19 cellular contexts compared by ENCODE assay signal in genomic region chr10:68787813-68788212, GRCh38. TPM values are rescaled to one million over a fixed set of nuclear protein-coding genes. Genes with fewer than 3 reads are reported as not detected.
DNase-seq lines count a peak whose midpoint lies in the region; ATAC-seq, FAIRE-seq and TF ChIP-seq lines count a peak whose summit lies in the region.
"Had no signal": no experiment of that assay in that cellular context is flagged by ENCODE, and none has a peak within 500 bp of the region (broad histone marks: within the 10 kb centered on the region; RNA-seq: fewer than 3 reads in every experiment).

No MANE protein-coding gene starts in this region.

- H3K79me2 ChIP-seq in GM12878 (ENCODE audit: control insufficient read depth, insufficient read depth, low read length): no peaks in the 10 kb centered on the region

- H3K36me3 Mint-ChIP-seq in activated CD4-positive, alpha-beta memory T cell treated with anti-CD3 and anti-CD28 coated beads, Interleukin-2, amount 10 ng/mL, durations not matched to agents 7 days and 5 days (ENCODE audit: low read depth): peaks cover 53% of the 10 kb centered on the region
- peaks cover 30% of the 10 kb centered on the region for H3K36me3 Mint-ChIP-seq in activated CD4-positive, alpha-beta memory T cell treated with anti-CD3 and anti-CD28 coated beads for 36 hours
- peaks cover 26% of the 10 kb centered on the region for H3K36me3 Mint-ChIP-seq in CD4-positive, CD25-positive, alpha-beta regulatory T cell
- H3K36me3 Mint-ChIP-seq in stimulated activated effector memory CD8-positive, alpha-beta T cell treated with anti-CD3 and anti-CD28 coated beads, Interleukin-12 subunit alpha, Interleukin-12 subunit beta, amount 100 ng/mL, for 72 hours: peaks cover 100% of the 10 kb centered on the region

- CTCF ChIA-PET in activated CD4-positive, alpha-beta memory T cell treated with anti-CD3 and anti-CD28 coated beads, Interleukin-2, amount 10 ng/mL, durations not matched to agents 7 days and 5 days (lab: Charles Lee): interaction anchor here (0.5 kb wide), 1 partner anchor 12 kb away, joined by 4 read pairs; no protein-coding TSS in a partner anchor
- CTCF ChIA-PET in activated CD4-positive, alpha-beta memory T cell treated with anti-CD3 and anti-CD28 coated beads for 36 hours (lab: Charles Lee): no interaction called here
- CTCF ChIA-PET in GM12878 (lab: Yijun Ruan, JAX): no interaction called here

- in situ Hi-C loops in GM12878 (cut with MboI): no loop called here

- TF ChIP-seq POLR2A in GM12878 (IDR thresholded peaks at IDR 0.05; ENCODE audit: low read depth, low read length) (no peak), upper lobe of left lung (IDR thresholded peaks at IDR 0.05) (no peak)

- no peak overlapping the region for H3K4me3 Mint-ChIP-seq in activated CD4-positive, alpha-beta memory T cell treated with anti-CD3 and anti-CD28 coated beads, Interleukin-2, amount 10 ng/mL, durations not matched to agents 7 days and 5 days
- no peak overlapping the region for H3K4me3 Mint-ChIP-seq in activated CD4-positive, alpha-beta memory T cell treated with anti-CD3 and anti-CD28 coated beads for 36 hours
- peak overlapping the region in 1 of 4 donors; percentile 15 for H3K4me3 Mint-ChIP-seq in CD4-positive, CD25-positive, alpha-beta regulatory T cell
- no peak overlapping the region for H3K4me3 Mint-ChIP-seq in stimulated activated effector memory CD8-positive, alpha-beta T cell treated with anti-CD3 and anti-CD28 coated beads, Interleukin-12 subunit alpha, Interleukin-12 subunit beta, amount 100 ng/mL, for 72 hours
- H3K4me3 Mint-ChIP-seq: CD14-positive monocyte; CD8-positive, alpha-beta T cell; HFFc6 had no signal

- no peaks in the 10 kb centered on the region for H3K9me3 Mint-ChIP-seq in activated CD4-positive, alpha-beta memory T cell treated with anti-CD3 and anti-CD28 coated beads, Interleukin-2, amount 10 ng/mL, durations not matched to agents 7 days and 5 days
- H3K9me3 Mint-ChIP-seq in activated CD4-positive, alpha-beta memory T cell treated with anti-CD3 and anti-CD28 coated beads for 36 hours: no peaks in the 10 kb centered on the region
- no peaks in the 10 kb centered on the region for H3K9me3 Mint-ChIP-seq in CD4-positive, CD25-positive, alpha-beta regulatory T cell
- H3K9me3 Mint-ChIP-seq in stimulated activated effector memory CD8-positive, alpha-beta T cell treated with anti-CD3 and anti-CD28 coated beads, Interleukin-12 subunit alpha, Interleukin-12 subunit beta, amount 100 ng/mL, for 72 hours: no peaks in the 10 kb centered on the region
- H3K9me3 Mint-ChIP-seq: CD14-positive monocyte; CD8-positive, alpha-beta T cell; HFFc6 had no signal

- no peaks in the 10 kb centered on the region for H4K20me1 ChIP-seq in GM12878 (ENCODE audit: control insufficient read depth, insufficient read depth)

- RAD21 ChIA-PET in GM12878 (lab: Charles Lee; ENCODE audit: unreplicated experiment): no interaction called here

- intact Hi-C loops in activated CD4-positive, alpha-beta memory T cell treated with anti-CD3 and anti-CD28 coated beads for 36 hours (cut with micrococcal nuclease): no loop called here
- intact Hi-C loops in GM12878 (cut with micrococcal nuclease; ENCODE audit: unreplicated experiment) (no loop called here), left cardiac atrium (cut with DNase I) (no loop called here)

- peaks cover 78% of the 10 kb centered on the region for H3K36me3 ChIP-seq in CD4-positive, CD25-positive, alpha-beta regulatory T cell (ENCODE audit: control insufficient read depth, insufficient read depth, low read length)
- H3K36me3 ChIP-seq in GM12878 (ENCODE audit: control insufficient read depth in 2 of 2, insufficient read depth in 2 of 2, low read length in 1 of 2): peaks cover 0 to 59% of the 10 kb centered on the region in 2 experiments
- H3K36me3 ChIP-seq in upper lobe of left lung: peaks cover 30 to 91% (median 71%) of the 10 kb centered on the region in 4 donors

- POLR2A ChIA-PET in activated CD4-positive, alpha-beta memory T cell treated with anti-CD3 and anti-CD28 coated beads, Interleukin-2, amount 10 ng/mL, durations not matched to agents 7 days and 5 days (lab: Charles Lee): interaction anchor here (1.0 to 1.3 kb wide), 4 partner anchors 43 to 168 kb away, joined by 3 to 4 read pairs (median 3); partner anchors contain the start of genes DDX21 and DDX50
- POLR2A ChIA-PET in activated CD4-positive, alpha-beta memory T cell treated with anti-CD3 and anti-CD28 coated beads for 36 hours (lab: Charles Lee): interaction anchor here (2.1 kb wide), 1 partner anchor 113 kb away, joined by 7 read pairs; no protein-coding TSS in a partner anchor
- POLR2A ChIA-PET in GM12878 (lab: Charles Lee): interaction anchor here (1.0 kb wide), 1 partner anchor 66 kb away, joined by 3 read pairs; no protein-coding TSS in a partner anchor

- SMC1A ChIA-PET in GM12878 (lab: Charles Lee; ENCODE audit: uncharacterized antibody, unreplicated experiment): interaction anchor here (1.6 kb wide), 1 partner anchor 238 kb away, joined by 3 read pairs; no protein-coding TSS in a partner anchor

- peaks cover 7% of the 10 kb centered on the region for H3K4me1 Mint-ChIP-seq in activated CD4-positive, alpha-beta memory T cell treated with anti-CD3 and anti-CD28 coated beads, Interleukin-2, amount 10 ng/mL, durations not matched to agents 7 days and 5 days
- peaks cover 8% of the 10 kb centered on the region for H3K4me1 Mint-ChIP-seq in activated CD4-positive, alpha-beta memory T cell treated with anti-CD3 and anti-CD28 coated beads for 36 hours (ENCODE audit: low read depth)
- H3K4me1 Mint-ChIP-seq in CD4-positive, CD25-positive, alpha-beta regulatory T cell: peaks cover 0 to 10% (median 5%) of the 10 kb centered on the region in 4 donors
- H3K4me1 Mint-ChIP-seq in stimulated activated effector memory CD8-positive, alpha-beta T cell treated with anti-CD3 and anti-CD28 coated beads, Interleukin-12 subunit alpha, Interleukin-12 subunit beta, amount 100 ng/mL, for 72 hours: no peaks in the 10 kb centered on the region
- H3K4me1 Mint-ChIP-seq: CD14-positive monocyte had no signal

- peak; percentile 44 to 45 for ATAC-seq in CD4-positive, CD25-positive, alpha-beta regulatory T cell (ENCODE audit: low read depth in 2 of 2)
- no peak for ATAC-seq in GM12878
- ATAC-seq in stimulated activated effector memory CD8-positive, alpha-beta T cell treated with anti-CD3 and anti-CD28 coated beads, Interleukin-12 subunit alpha, Interleukin-12 subunit beta, amount 100 ng/mL, for 72 hours: peak; percentile 74
- no peak for ATAC-seq in left cardiac atrium
- ATAC-seq in upper lobe of left lung (ENCODE audit: low FRiP score in 2 of 2): no peak
- ATAC-seq: CD8-positive, alpha-beta T cell; HCT116 had no signal

- no peaks in the 10 kb centered on the region for H3K9me3 ChIP-seq in CD4-positive, CD25-positive, alpha-beta regulatory T cell (ENCODE audit: control insufficient read depth in 2 of 2, low read length in 2 of 2)
- H3K9me3 ChIP-seq in GM12878 (replicated peaks; ENCODE audit: control insufficient read depth, insufficient read depth, low read length): no peaks in the 10 kb centered on the region
- H3K9me3 ChIP-seq in upper lobe of left lung: no peaks in the 10 kb centered on the region
- H3K9me3 ChIP-seq: BLaER1 had no signal

- WGBS in GM12878 (ENCODE audit: insufficient coverage, insufficient replicate concordance, low lambda C conversion rate, missing lambda C conversion rate): 10% methylated on average over 3 of the region's 3 CpGs
- WGBS in upper lobe of left lung, 2 donors: 86 to 89% methylated on average over 3 of the region's 3 CpGs

- H3K4me1 ChIP-seq in CD4-positive, CD25-positive, alpha-beta regulatory T cell (ENCODE audit: control insufficient read depth, insufficient read depth, low read length, poor library complexity, severe bottlenecking): peaks cover 5% of the 10 kb centered on the region
- H3K4me1 ChIP-seq in GM12878 (ENCODE audit: control insufficient read depth, insufficient read depth, low read length) (no peaks in the 10 kb centered on the region), upper lobe of left lung (no peaks in the 10 kb centered on the region)
- H3K4me1 ChIP-seq: BLaER1 had no signal

- H3K27ac ChIP-seq in CD4-positive, CD25-positive, alpha-beta regulatory T cell (ENCODE audit: insufficient read depth, low read length, poor library complexity, severe bottlenecking): no peak overlapping the region
- H3K27ac ChIP-seq in GM12878 (ENCODE audit: control insufficient read depth, insufficient read depth) (no peak overlapping the region), upper lobe of left lung (no peak overlapping the region)
- H3K27ac ChIP-seq: BLaER1, HL-60 had no signal

- H3K4me2 ChIP-seq in GM12878 (ENCODE audit: control insufficient read depth, insufficient read depth): no peak overlapping the region
- H3K4me2 ChIP-seq: BLaER1 had no signal

- no peak for TF ChIP-seq RAD21 in GM12878 (IDR thresholded peaks at IDR 0.05; ENCODE audit: insufficient read depth, low read depth, low read length)

- no peak for TF ChIP-seq CTCF in GM12878 (IDR thresholded peaks at IDR 0.05 in 2 of 3, conservative IDR thresholded peaks at IDR 0.05 in 1 of 3; ENCODE audit: control insufficient read depth in 2 of 3, extremely low read depth in 1 of 3, insufficient read depth in 1 of 3, low read depth in 3 of 3, low read length in 3 of 3)
- TF ChIP-seq CTCF in upper lobe of left lung (IDR thresholded peaks at IDR 0.05): no peak

- no TSS peak for BruUV-seq in GM12878 (replicated peaks; lab: Mats Ljungman, UMichigan)

- TF ChIP-seq EP300 in GM12878 (IDR thresholded peaks at IDR 0.05; ENCODE audit: borderline replicate concordance in 1 of 2, control insufficient read depth in 1 of 2, low read depth in 2 of 2, low read length in 2 of 2): no peak
- no peak for TF ChIP-seq EP300 in upper lobe of left lung (IDR thresholded peaks at IDR 0.05)

- H3K27me3 ChIP-seq in CD4-positive, CD25-positive, alpha-beta regulatory T cell (ENCODE audit: control insufficient read depth, insufficient read depth, low read length): no peaks in the 10 kb centered on the region
- H3K27me3 ChIP-seq in GM12878 (replicated peaks in 1 of 2; ENCODE audit: control insufficient read depth in 2 of 2, insufficient read depth in 2 of 2, low read length in 1 of 2) (no peaks in the 10 kb centered on the region), upper lobe of left lung (no peaks in the 10 kb centered on the region)
- H3K27me3 ChIP-seq: BLaER1 had no signal

- FAIRE-seq in GM12878 (lab: Jason Lieb, UNC): no peak

- peak overlapping the region; percentile 35 for H3K27ac Mint-ChIP-seq in activated CD4-positive, alpha-beta memory T cell treated with anti-CD3 and anti-CD28 coated beads, Interleukin-2, amount 10 ng/mL, durations not matched to agents 7 days and 5 days
- H3K27ac Mint-ChIP-seq in activated CD4-positive, alpha-beta memory T cell treated with anti-CD3 and anti-CD28 coated beads for 36 hours: no peak overlapping the region
- H3K27ac Mint-ChIP-seq in CD4-positive, CD25-positive, alpha-beta regulatory T cell: peak overlapping the region in 2 of 3 donors; percentile 14 to 67
- H3K27ac Mint-ChIP-seq in stimulated activated effector memory CD8-positive, alpha-beta T cell treated with anti-CD3 and anti-CD28 coated beads, Interleukin-12 subunit alpha, Interleukin-12 subunit beta, amount 100 ng/mL, for 72 hours: peak overlapping the region; percentile 29
- H3K27ac Mint-ChIP-seq: CD8-positive, alpha-beta T cell; HFFc6 had no signal

- H3K27me3 Mint-ChIP-seq in activated CD4-positive, alpha-beta memory T cell treated with anti-CD3 and anti-CD28 coated beads, Interleukin-2, amount 10 ng/mL, durations not matched to agents 7 days and 5 days: no peaks in the 10 kb centered on the region
- no peaks in the 10 kb centered on the region for H3K27me3 Mint-ChIP-seq in activated CD4-positive, alpha-beta memory T cell treated with anti-CD3 and anti-CD28 coated beads for 36 hours
- H3K27me3 Mint-ChIP-seq in CD4-positive, CD25-positive, alpha-beta regulatory T cell: no peaks in the 10 kb centered on the region

- peak overlapping the region; percentile 19 for H3K4me3 ChIP-seq in CD4-positive, CD25-positive, alpha-beta regulatory T cell (ENCODE audit: low read depth, low read length)
- no peak overlapping the region for H3K4me3 ChIP-seq in GM12878
- no peak overlapping the region for H3K4me3 ChIP-seq in upper lobe of left lung
- H3K4me3 ChIP-seq: BLaER1 had no signal

- no peak for DNase-seq in activated CD4-positive, alpha-beta memory T cell treated with anti-CD3 and anti-CD28 coated beads, Interleukin-2, amount 10 ng/mL, durations not matched to agents 7 days and 5 days
- no peak for DNase-seq in activated CD4-positive, alpha-beta memory T cell treated with anti-CD3 and anti-CD28 coated beads for 36 hours
- DNase-seq in CD4-positive, CD25-positive, alpha-beta regulatory T cell: peak in 2 of 3 donors; percentile 6 to 62
- DNase-seq in GM12878 (ENCODE audit: low read depth, low spot score) (no peak), left cardiac atrium (no peak), upper lobe of left lung (no peak)
- DNase-seq in stimulated activated effector memory CD8-positive, alpha-beta T cell treated with anti-CD3 and anti-CD28 coated beads, Interleukin-12 subunit alpha, Interleukin-12 subunit beta, amount 100 ng/mL, for 72 hours (ENCODE audit: low spot score in 2 of 2): no peak
- DNase-seq: 8988T, Calu3, DMS79 treated with DMSO at 0.1 percent for 48 hours, GF-D8, GOT3, H7, HFFc6 had no signal

- H3K9ac ChIP-seq in GM12878 (ENCODE audit: control insufficient read depth, insufficient read depth, low read length): no peak overlapping the region
- H3K9ac ChIP-seq: BLaER1 had no signal

- H2AFZ ChIP-seq in GM12878 (ENCODE audit: control insufficient read depth, low read depth, low read length): no peak overlapping the region

RNA-seq across cellular contexts. Expression of gene STOX1, which starts 39.5 kb away (rescaled TPM):
- under 1 TPM; 0.50 to 0.60 TPM for total RNA-seq in activated CD4-positive, alpha-beta memory T cell treated with anti-CD3 and anti-CD28 coated beads, Interleukin-2, amount 10 ng/mL, durations not matched to agents 7 days and 5 days
- total RNA-seq in activated CD4-positive, alpha-beta memory T cell treated with anti-CD3 and anti-CD28 coated beads for 36 hours: under 1 TPM; 0.29 to 0.36 TPM
- 0.30 TPM for total RNA-seq in CD4-positive, CD25-positive, alpha-beta regulatory T cell
- polyA plus RNA-seq in CD4-positive, CD25-positive, alpha-beta regulatory T cell: under 1 TPM in 2 of 4 donors, not detected in 2; 0.05 to 0.30 TPM
- total RNA-seq in GM12878 (2013; cell fraction: nucleolus; rRNA removed): 0.27 TPM in 1 of 2 replicates, not detected in the other
- 0.56 and 0.76 TPM in 2 replicates for total RNA-seq in GM12878 (2014; rRNA removed)
- total RNA-seq in GM12878 (2014; rRNA removed; fragmentation: Illumina TruSeq; extraction: Trizol): 1.0 and 1.2 TPM in 2 replicates
- total RNA-seq in GM12878 (2021): 0.58 and 0.67 TPM in 2 replicates
- polyA plus RNA-seq in GM12878 (2011; ENCODE audit: low read depth): 0.41 TPM
- polyA plus RNA-seq in GM12878 (2011; rRNA removed): 0.17 and 0.18 TPM in 2 replicates
- 0.06 and 0.07 TPM in 2 replicates for polyA plus RNA-seq in GM12878 (2011; cell fraction: cytosol; rRNA removed)
- 0.03 and 0.06 TPM in 2 replicates for polyA plus RNA-seq in GM12878 (2011; cell fraction: nucleus; rRNA removed)
- polyA plus RNA-seq in GM12878 (2012): 0.32 and 0.47 TPM in 2 replicates
- 0.90 and 1.3 TPM in 2 replicates for polyA plus RNA-seq in GM12878 (2014; fragmentation: Illumina TruSeq; extraction: Trizol)
- polyA plus RNA-seq in GM12878 (2014; fragmentation: Nextera tagmentation; extraction: Ambion mirVana): under 1 TPM; 0.46 to 0.85 TPM
- polyA plus RNA-seq in GM12878 (2014; rRNA removed): 0.53 and 0.58 TPM in 2 replicates
- polyA plus RNA-seq in GM12878 (2016; fragmentation: Nextera tagmentation; extraction: Ambion mirVana): 1 to 10 TPM in 1 of 2 experiments, not detected in 1; 1.0 TPM
- 0.07 and 0.10 TPM in 2 replicates for polyA minus RNA-seq in GM12878 (2011; rRNA and poly(A)+ RNA removed)
- not detected in 2 replicates for polyA minus RNA-seq in GM12878 (2011; cell fraction: cytosol; rRNA and poly(A)+ RNA removed)
- polyA minus RNA-seq in GM12878 (2011; cell fraction: nucleus; rRNA and poly(A)+ RNA removed): not detected in 2 replicates
- 1 to 10 TPM in 1 of 2 donors, under 1 TPM in 1; 0.68 to 1.9 TPM for total RNA-seq in left cardiac atrium
- total RNA-seq in upper lobe of left lung: 10 to 100 TPM in 1 of 6 donors, 1 to 10 TPM in 4, under 1 TPM in 1; 0.23 to 25.6 (median 3.1) TPM
- polyA plus RNA-seq: CD14-positive monocyte had no signal

Comparison
In these comparisons a context has a peak if more than half of its experiments do, and no peak if none do; other contexts are left out.
1. DNase-seq: peak in CD4-positive, CD25-positive, alpha-beta regulatory T cell (2 of 3); none in activated CD4-positive, alpha-beta memory T cell treated with anti-CD3 and anti-CD28 coated beads, Interleukin-2, amount 10 ng/mL, durations not matched to agents 7 days and 5 days (single experiment), activated CD4-positive, alpha-beta memory T cell treated with anti-CD3 and anti-CD28 coated beads for 36 hours (single experiment), GM12878 (single experiment), stimulated activated effector memory CD8-positive, alpha-beta T cell treated with anti-CD3 and anti-CD28 coated beads, Interleukin-12 subunit alpha, Interleukin-12 subunit beta, amount 100 ng/mL, for 72 hours (0 of 2), left cardiac atrium (single experiment) and upper lobe of left lung (0 of 2).
2. ATAC-seq: peak in CD4-positive, CD25-positive, alpha-beta regulatory T cell (2 of 2) and stimulated activated effector memory CD8-positive, alpha-beta T cell treated with anti-CD3 and anti-CD28 coated beads, Interleukin-12 subunit alpha, Interleukin-12 subunit beta, amount 100 ng/mL, for 72 hours (single experiment); none in GM12878 (single experiment), left cardiac atrium (0 of 2) and upper lobe of left lung (0 of 2).